Comparison of ENCODE assay signal across 9 cellular contexts in genomic region chrX:149527705-149528104, GRCh38. TPM values are rescaled to one million over a fixed set of nuclear protein-coding genes. Genes with fewer than 3 reads are reported as not detected.
A peak's percentile ranks its signal among the peaks of the same experiment; 100 is the strongest.
DNase-seq lines count a peak whose midpoint lies in the region; ATAC-seq, FAIRE-seq and TF ChIP-seq lines count a peak whose summit lies in the region.
"Had no signal": no experiment of that assay in that cellular context is flagged by ENCODE, and none has a peak within 500 bp of the region (broad histone marks: within the 10 kb centered on the region; RNA-seq: fewer than 3 reads in every experiment).

No MANE protein-coding gene starts in this region.

- TF ChIP-seq CTCF in GM23338 (conservative IDR thresholded peaks at IDR 0.05; ENCODE audit: low read depth in 2 of 2) (peak; percentile 40 to 51), RWPE2 (IDR thresholded peaks at IDR 0.05; ENCODE audit: poor library complexity, severe bottlenecking) (peak; percentile 40), epithelial cell of esophagus (IDR thresholded peaks at IDR 0.05; ENCODE audit: insufficient read depth, low read depth, low read length, missing control alignments) (peak; percentile 68), parathyroid adenoma (IDR thresholded peaks at IDR 0.05) (peak; percentile 35)

- H3K9ac ChIP-seq in parathyroid adenoma: no peak overlapping the region

- H3K9me3 Mint-ChIP-seq in activated CD8-positive, alpha-beta memory T cell treated with anti-CD3 and anti-CD28 coated beads, Interleukin-2, amount 10 ng/mL, durations not matched to agents 7 days and 5 days (ENCODE audit: low read depth): no peaks in the 10 kb centered on the region
- H3K9me3 Mint-ChIP-seq in GM23338: no peaks in the 10 kb centered on the region

- H3K27ac Mint-ChIP-seq in activated CD8-positive, alpha-beta memory T cell treated with anti-CD3 and anti-CD28 coated beads, Interleukin-2, amount 10 ng/mL, durations not matched to agents 7 days and 5 days: peak overlapping the region; percentile 69
- no peak overlapping the region; the same call in 1 of the 2 replicates for H3K27ac Mint-ChIP-seq in GM23338

- CTCF ChIA-PET in activated CD8-positive, alpha-beta memory T cell treated with anti-CD3 and anti-CD28 coated beads, Interleukin-2, amount 10 ng/mL, durations not matched to agents 7 days and 5 days (lab: Charles Lee): interaction anchor here (1.0 to 6.3 kb wide), 6 partner anchors 9 to 411 kb away, joined by 3 to 33 read pairs (median 3); partner anchors contain the start of genes EOLA1, EOLA2 and IDS

- H3K27me3 Mint-ChIP-seq in activated CD8-positive, alpha-beta memory T cell treated with anti-CD3 and anti-CD28 coated beads, Interleukin-2, amount 10 ng/mL, durations not matched to agents 7 days and 5 days: no peaks in the 10 kb centered on the region
- peaks cover 3% of the 10 kb centered on the region for H3K27me3 Mint-ChIP-seq in GM23338 (ENCODE audit: insufficient read depth, low read depth, poor library complexity)

- H3K27me3 ChIP-seq in GM23338 (ENCODE audit: insufficient read depth) (no peaks in the 10 kb centered on the region), RWPE2 (ENCODE audit: insufficient read depth, poor library complexity, severe bottlenecking) (no peaks in the 10 kb centered on the region), parathyroid adenoma (ENCODE audit: control insufficient read depth, insufficient read depth, low read length) (no peaks in the 10 kb centered on the region)

- H3K4me3 Mint-ChIP-seq in activated CD8-positive, alpha-beta memory T cell treated with anti-CD3 and anti-CD28 coated beads, Interleukin-2, amount 10 ng/mL, durations not matched to agents 7 days and 5 days: no peak overlapping the region
- H3K4me3 Mint-ChIP-seq in GM23338: no peak overlapping the region

- H3K27ac ChIP-seq in GM23338 (ENCODE audit: low read depth): no peak overlapping the region
- no peak overlapping the region for H3K27ac ChIP-seq in RWPE2 (ENCODE audit: poor library complexity, severe bottlenecking)
- H3K27ac ChIP-seq in parathyroid adenoma: no peak overlapping the region

- no peaks in the 10 kb centered on the region for H3F3A ChIP-seq in GM23338 (replicated peaks; ENCODE audit: low read depth)

- H3K9me3 ChIP-seq in RWPE2 (ENCODE audit: severe bottlenecking) (no peaks in the 10 kb centered on the region), parathyroid adenoma (ENCODE audit: control insufficient read depth, low read length) (no peaks in the 10 kb centered on the region)

- no peaks in the 10 kb centered on the region for H3K9me2 ChIP-seq in GM23338 (ENCODE audit: insufficient read depth)

- no peak overlapping the region for H3K4me2 ChIP-seq in GM23338
- no peak overlapping the region for H3K4me2 ChIP-seq in parathyroid adenoma (ENCODE audit: low read length)

- FAIRE-seq in urothelium cell line (lab: Jason Lieb, UNC): no peak

- H3K36me3 ChIP-seq in GM23338 (ENCODE audit: insufficient read depth) (no peaks in the 10 kb centered on the region), RWPE2 (ENCODE audit: low read depth) (no peaks in the 10 kb centered on the region), parathyroid adenoma (ENCODE audit: control insufficient read depth, insufficient read depth, low read length) (no peaks in the 10 kb centered on the region)

- peaks cover 3% of the 10 kb centered on the region for H3K36me3 Mint-ChIP-seq in activated CD8-positive, alpha-beta memory T cell treated with anti-CD3 and anti-CD28 coated beads, Interleukin-2, amount 10 ng/mL, durations not matched to agents 7 days and 5 days
- H3K36me3 Mint-ChIP-seq in GM23338 (ENCODE audit: low read depth): peaks cover 5% of the 10 kb centered on the region; the same call in 1 of the 3 replicates

- no peak overlapping the region for H2AFZ ChIP-seq in GM23338
- no peak overlapping the region for H2AFZ ChIP-seq in parathyroid adenoma

- no peaks in the 10 kb centered on the region for H4K20me1 ChIP-seq in GM23338 (replicated peaks; ENCODE audit: insufficient read depth)

- H3K4me3 ChIP-seq in GM23338 (no peak overlapping the region), RWPE2 (ENCODE audit: severe bottlenecking) (no peak overlapping the region), epithelial cell of esophagus (ENCODE audit: low read length) (no peak overlapping the region), parathyroid adenoma (ENCODE audit: low read depth, low read length) (no peak overlapping the region)

- peaks cover 37% of the 10 kb centered on the region for H3K4me1 Mint-ChIP-seq in activated CD8-positive, alpha-beta memory T cell treated with anti-CD3 and anti-CD28 coated beads, Interleukin-2, amount 10 ng/mL, durations not matched to agents 7 days and 5 days
- H3K4me1 Mint-ChIP-seq in GM23338: peaks cover 10% of the 10 kb centered on the region; the same call in 2 of the 3 replicates

- H3K4me1 ChIP-seq in GM23338 (ENCODE audit: insufficient read depth): no peaks in the 10 kb centered on the region
- H3K4me1 ChIP-seq in RWPE2 (ENCODE audit: insufficient read depth, poor library complexity, severe bottlenecking): no peaks in the 10 kb centered on the region
- H3K4me1 ChIP-seq in parathyroid adenoma: no peaks in the 10 kb centered on the region

- peak; percentile 54 for DNase-seq in activated CD8-positive, alpha-beta memory T cell treated with anti-CD3 and anti-CD28 coated beads, Interleukin-2, amount 10 ng/mL, durations not matched to agents 7 days and 5 days
- DNase-seq in activated CD8-positive, alpha-beta memory T cell treated with anti-CD3 and anti-CD28 coated beads, Interleukin-2, amount 50 U/mL, for 4 hours: no peak
- DNase-seq in GM23338 (ENCODE audit: low spot score): peak; percentile 45
- DNase-seq in RWPE2 (ENCODE audit: low spot score): no peak
- DNase-seq in epithelial cell of esophagus (ENCODE audit: low read depth): peak; percentile 49
- DNase-seq in urothelium cell line (ENCODE audit: low spot score): no peak
- DNase-seq in NCI-H1048 (lab: John Stamatoyannopoulos, UW): no peak

- peak; percentile 25 for ATAC-seq in activated CD8-positive, alpha-beta memory T cell treated with anti-CD3 and anti-CD28 coated beads, Interleukin-2, amount 10 ng/mL, durations not matched to agents 7 days and 5 days
- ATAC-seq in GM23338 (peak; percentile 44), RWPE2 (ENCODE audit: low read depth) (peak; percentile 50; the same call in 2 of the 3 replicates)
- ATAC-seq: HCT116 had no signal

- H3K79me2 ChIP-seq in GM23338 (replicated peaks; ENCODE audit: insufficient read depth): no peaks in the 10 kb centered on the region
- H3K79me2 ChIP-seq in parathyroid adenoma: no peaks in the 10 kb centered on the region

TF ChIP-seq in GM23338, 12 proteins besides CTCF, POLR2A, EP300 and RAD21 (continues in another document):
- TF ChIP-seq ETS1 (IDR thresholded peaks at IDR 0.05) (no peak), NANOG (IDR thresholded peaks at IDR 0.05; ENCODE audit: borderline replicate concordance) (no peak), POLR2AphosphoS5 (IDR thresholded peaks at IDR 0.05; ENCODE audit: low read depth) (no peak), ZNF331 (CRISPR knock-in tag; IDR thresholded peaks at IDR 0.05; ENCODE audit: low read depth) (no peak)

RNA-seq across cellular contexts. Expression of gene EOLA1, which starts 13.1 kb away (rescaled TPM):
- total RNA-seq in activated CD8-positive, alpha-beta memory T cell treated with anti-CD3 and anti-CD28 coated beads, Interleukin-2, amount 10 ng/mL, durations not matched to agents 7 days and 5 days: 10 to 100 TPM; 45.2 to 50.6 TPM
- 2.5 and 4.0 TPM in 2 replicates for total RNA-seq in GM23338 (2014; rRNA removed; shearing (Covaris generic))
- 2.6 and 3.3 TPM in 2 replicates for polyA plus RNA-seq in GM23338 (2016; fragmentation: Nextera tagmentation; extraction: Ambion mirVana)

RNA-seq across cellular contexts. Expression of gene HSFX3, which starts 22.0 kb away (rescaled TPM):
- under 1 TPM in 1 of 2 experiments, not detected in 1; 0.29 TPM for total RNA-seq in activated CD8-positive, alpha-beta memory T cell treated with anti-CD3 and anti-CD28 coated beads, Interleukin-2, amount 10 ng/mL, durations not matched to agents 7 days and 5 days
- total RNA-seq in GM23338 (2014; rRNA removed; shearing (Covaris generic)): not detected in 2 replicates
- not detected in 2 replicates for polyA plus RNA-seq in GM23338 (2016; fragmentation: Nextera tagmentation; extraction: Ambion mirVana)

RNA-seq across cellular contexts. Expression of gene IDS, which starts 22.6 kb away (rescaled TPM):
- total RNA-seq in activated CD8-positive, alpha-beta memory T cell treated with anti-CD3 and anti-CD28 coated beads, Interleukin-2, amount 10 ng/mL, durations not matched to agents 7 days and 5 days: 100 to 1,000 TPM in 1 of 2 experiments, 10 to 100 TPM in 1; 99.6 to 106 TPM
- total RNA-seq in GM23338 (2014; rRNA removed; shearing (Covaris generic)): 12.3 and 12.4 TPM in 2 replicates
- 8.2 and 8.6 TPM in 2 replicates for polyA plus RNA-seq in GM23338 (2016; fragmentation: Nextera tagmentation; extraction: Ambion mirVana)

RNA-seq across cellular contexts. Expression of gene MAGEA9B, which starts 59.6 kb away (rescaled TPM):
- total RNA-seq in activated CD8-positive, alpha-beta memory T cell treated with anti-CD3 and anti-CD28 coated beads, Interleukin-2, amount 10 ng/mL, durations not matched to agents 7 days and 5 days: not detected
- total RNA-seq in GM23338 (2014; rRNA removed; shearing (Covaris generic)): 0.52 TPM in 1 of 2 replicates, not detected in the other
- polyA plus RNA-seq in GM23338 (2016; fragmentation: Nextera tagmentation; extraction: Ambion mirVana): not detected in 2 replicates

Comparison
In these comparisons a context has a peak if more than half of its experiments do, and no peak if none do; other contexts are left out.
1. DNase-seq: peak in activated CD8-positive, alpha-beta memory T cell treated with anti-CD3 and anti-CD28 coated beads, Interleukin-2, amount 10 ng/mL, durations not matched to agents 7 days and 5 days (single experiment), GM23338 (single experiment) and epithelial cell of esophagus (single experiment); none in activated CD8-positive, alpha-beta memory T cell treated with anti-CD3 and anti-CD28 coated beads, Interleukin-2, amount 50 U/mL, for 4 hours (single experiment), RWPE2 (single experiment), urothelium cell line (single experiment) and NCI-H1048 (single experiment).
2. Peak in every context shown above with its lines, with median percentiles within 50 percentile points of each other: ATAC-seq and CTCF ChIP-seq.